ENCODE assay signal across 1 cellular context in the genomic region with DNA sequence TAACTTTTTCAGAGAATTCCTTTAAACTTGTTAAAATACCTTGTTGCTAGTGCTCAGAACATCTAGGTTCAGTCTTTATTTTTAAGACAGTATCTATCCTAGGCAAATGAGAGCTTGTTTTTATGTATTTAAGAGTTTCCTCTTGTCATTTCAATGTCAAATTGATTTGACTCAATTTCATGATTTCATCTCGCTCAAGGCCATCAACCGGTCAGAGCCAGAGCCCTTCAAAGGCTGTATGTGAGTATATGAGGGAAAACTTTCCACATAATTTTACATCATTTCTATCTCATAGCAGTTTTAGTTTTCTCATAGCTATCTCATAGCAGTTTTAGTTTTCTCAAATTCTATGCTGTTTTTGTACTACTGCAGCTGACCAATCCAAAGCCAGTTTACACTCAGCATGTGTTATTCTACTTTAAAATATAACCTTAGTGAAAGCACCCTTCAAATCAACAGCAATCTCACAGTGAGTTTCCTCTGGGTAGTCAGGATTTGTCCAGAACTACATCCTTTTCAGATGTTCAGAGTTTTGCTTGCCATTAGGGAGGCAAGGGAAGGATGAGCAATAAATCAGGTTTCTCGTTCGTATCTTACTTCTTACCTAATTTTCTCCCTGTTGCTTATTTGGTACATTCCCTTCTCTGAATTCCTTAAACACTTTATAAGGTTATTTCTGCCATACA.
TF ChIP-seq lines count a peak whose summit lies in the region.

No MANE protein-coding gene starts in this region.

TF ChIP-seq in WTC11, 78 proteins besides CTCF, POLR2A, EP300 and RAD21 (continued from another document):
- TF ChIP-seq, protein P1, sequence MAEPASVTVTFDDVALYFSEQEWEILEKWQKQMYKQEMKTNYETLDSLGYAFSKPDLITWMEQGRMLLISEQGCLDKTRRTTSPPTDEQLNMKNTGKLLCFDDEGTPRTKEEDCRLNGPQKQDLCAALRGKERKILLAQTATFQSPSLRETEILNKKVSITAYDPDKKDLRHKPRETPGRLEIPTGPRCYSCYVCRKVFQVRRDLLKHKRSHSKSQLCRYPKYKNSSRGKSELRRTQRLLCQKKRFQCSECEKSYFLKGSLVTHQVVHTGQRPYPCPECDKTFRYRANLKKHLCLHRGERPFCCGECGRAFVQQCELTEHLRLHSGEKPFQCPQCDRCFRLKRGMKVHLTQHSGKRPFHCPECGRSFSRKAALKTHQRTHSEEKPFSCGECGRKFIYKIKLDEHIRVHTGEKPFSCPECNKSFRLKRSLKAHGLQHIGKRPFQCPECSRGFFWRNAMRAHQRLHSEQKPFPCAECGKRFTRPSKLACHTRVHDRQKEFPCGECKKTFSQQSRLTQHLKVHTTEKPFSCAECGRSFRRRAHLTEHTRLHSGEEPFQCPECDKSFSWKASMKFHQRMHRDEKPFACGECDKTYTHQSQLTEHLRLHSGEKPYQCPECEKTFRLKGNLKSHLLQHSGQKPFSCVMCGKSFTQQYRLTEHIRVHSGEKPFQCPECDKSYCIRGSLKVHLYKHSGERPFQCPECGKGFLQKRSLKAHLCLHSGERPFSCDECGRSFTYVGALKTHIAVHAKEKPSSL (CRISPR knock-in tag; conservative IDR thresholded peaks at IDR 0.05), result 0 out of 2 replicates have a peak, but pooled peaks have one; percentile 3
